In the genomic region with DNA sequence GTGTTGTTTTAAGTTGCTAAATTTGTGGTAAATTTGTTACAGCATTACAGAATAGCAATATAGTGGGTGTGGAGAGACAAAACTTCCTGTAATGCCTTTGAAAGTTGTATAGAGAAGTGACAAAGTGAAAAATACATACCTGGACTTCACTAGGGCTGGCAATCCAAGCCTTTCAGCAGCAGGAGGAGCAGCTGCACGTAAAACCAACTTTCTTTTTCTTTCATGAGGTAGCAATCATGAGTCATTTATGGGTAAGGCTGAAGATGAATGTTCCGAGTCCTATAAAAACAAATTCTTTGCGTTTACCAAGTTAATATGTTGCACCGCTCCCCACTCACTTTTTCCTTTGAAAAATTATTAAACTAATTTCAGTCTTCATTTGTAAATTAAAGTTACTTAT, we compare ENCODE assay signal across 10 cellular contexts.
DNase-seq lines count a peak whose midpoint lies in the region; ATAC-seq and TF ChIP-seq lines count a peak whose summit lies in the region.
"Had no signal": no experiment of that assay in that cellular context is flagged by ENCODE, and none has a peak within 500 bp of the region (broad histone marks: within the 10 kb centered on the region; RNA-seq: fewer than 3 reads in every experiment).

No MANE protein-coding gene starts in this region.

- peak; percentile 73 for TF ChIP-seq CTCF in C4-2B (conservative IDR thresholded peaks at IDR 0.05)
- TF ChIP-seq CTCF in epithelial cell of esophagus (IDR thresholded peaks at IDR 0.05; ENCODE audit: insufficient read depth, low read depth, low read length, missing control alignments), result peak; percentile 88
- no peak for TF ChIP-seq CTCF in upper lobe of left lung (IDR thresholded peaks at IDR 0.05)

- no peaks in the 10 kb centered on the region for H3K4me1 ChIP-seq in upper lobe of left lung

- peak; percentile 61 for ATAC-seq in GM21526 (IDR thresholded peaks at IDR 0.05; ENCODE audit: low FRiP score, unreplicated experiment)
- no peak for ATAC-seq in upper lobe of left lung (ENCODE audit: low FRiP score in 2 of 2)

- H3K27ac ChIP-seq in C4-2B, result no peak overlapping the region
- H3K27ac ChIP-seq in upper lobe of left lung, result no peak overlapping the region
- H3K27ac ChIP-seq: neutrophil had no signal

- no peaks in the 10 kb centered on the region for H3K27me3 ChIP-seq in upper lobe of left lung
- H3K27me3 ChIP-seq: neutrophil had no signal

- DNase-seq in NOMO-1 (lab: John Stamatoyannopoulos, UW; ENCODE audit: unreplicated experiment in 2 of 2), result peak; percentile 40 to 56
- peak; percentile 82 for DNase-seq in epithelial cell of esophagus (ENCODE audit: low read depth)
- DNase-seq in upper lobe of left lung, result no peak
- no peak for DNase-seq in dedifferentiated amniotic fluid mesenchymal stem cell (ENCODE audit: extremely low spot score)
- DNase-seq in stimulated activated CD4-positive, alpha-beta T cell treated with anti-CD3 and anti-CD28 coated beads, Interleukin-4, amount 100 ng/mL, for 24 hours, result no peak
- DNase-seq in putamen (ENCODE audit: low spot score), result no peak
- DNase-seq: effector memory CD4-positive, alpha-beta T cell had no signal

- H3K9me3 ChIP-seq in upper lobe of left lung, result no peaks in the 10 kb centered on the region
- H3K9me3 ChIP-seq: neutrophil had no signal

- H3K36me3 ChIP-seq in upper lobe of left lung, result no peaks in the 10 kb centered on the region
- H3K36me3 ChIP-seq: neutrophil had no signal

- WGBS in upper lobe of left lung, 2 donors, result 47 to 60% methylated on average over 4 of the region's 4 CpGs

- TF ChIP-seq POLR2A in upper lobe of left lung (IDR thresholded peaks at IDR 0.05), result no peak

- no peak overlapping the region for H3K4me3 ChIP-seq in epithelial cell of esophagus (ENCODE audit: low read length)
- H3K4me3 ChIP-seq in upper lobe of left lung, result no peak overlapping the region

- TF ChIP-seq EP300 in upper lobe of left lung (IDR thresholded peaks at IDR 0.05), result no peak

Comparison
In these comparisons a context has a peak if more than half of its experiments do, and no peak if none do; other contexts are left out.
1. CTCF ChIP-seq: peak in C4-2B (single experiment) and epithelial cell of esophagus (single experiment); none in upper lobe of left lung (0 of 6).
2. DNase-seq: peak in NOMO-1 (2 of 2) and epithelial cell of esophagus (single experiment); none in upper lobe of left lung (0 of 2), dedifferentiated amniotic fluid mesenchymal stem cell (single experiment), stimulated activated CD4-positive, alpha-beta T cell treated with anti-CD3 and anti-CD28 coated beads, Interleukin-4, amount 100 ng/mL, for 24 hours (single experiment) and putamen (single experiment).